Comparison of ENCODE assay signal across 13 cellular contexts in genomic region chr13:113855012-113855921, GRCh38. TPM values are rescaled to one million over a fixed set of nuclear protein-coding genes. Genes with fewer than 3 reads are reported as not detected.
DNase-seq lines count a peak whose midpoint lies in the region; ATAC-seq and TF ChIP-seq lines count a peak whose summit lies in the region.
"Had no signal": no experiment of that assay in that cellular context is flagged by ENCODE, and none has a peak within 500 bp of the region (broad histone marks: within the 10 kb centered on the region; RNA-seq: fewer than 3 reads in every experiment).

No MANE protein-coding gene starts in this region.

- intact Hi-C loops in cardiac septum (cut with DNase I), result no loop called here
- intact Hi-C loops in psoas muscle (cut with DNase I), result loop anchor here in 1 of 2 donors (2.0 kb wide), 2 partner anchors 16 to 72 kb away; no protein-coding TSS in a partner anchor

- no peaks in the 10 kb centered on the region for H3K9me2 ChIP-seq in Karpas-422 (replicated peaks; ENCODE audit: insufficient read depth, low read length)

- H3K9me3 Mint-ChIP-seq in progenitor cell of endocrine pancreas (ENCODE audit: low read depth), result no peaks in the 10 kb centered on the region

- 34 to 47% (median 36%) methylated on average over 33 of the region's 33 CpGs for WGBS in psoas muscle, 3 donors

- H3K36me3 ChIP-seq in psoas muscle (ENCODE audit: insufficient read depth in 1 of 2, low read depth in 1 of 2) (peaks cover 0 to 10% of the 10 kb centered on the region in 2 donors), Karpas-422 (ENCODE audit: insufficient read depth, low read length) (no peaks in the 10 kb centered on the region)

- H3K9me3 ChIP-seq in psoas muscle, result no peaks in the 10 kb centered on the region
- H3K9me3 ChIP-seq in Karpas-422 (ENCODE audit: low read length), result peaks cover 7% of the 10 kb centered on the region; the same call in 1 of the 2 replicates

- H3K4me1 Mint-ChIP-seq in progenitor cell of endocrine pancreas (ENCODE audit: low read depth), result peaks cover 17% of the 10 kb centered on the region

- H3K79me2 ChIP-seq in Karpas-422 (ENCODE audit: low read length), result no peaks in the 10 kb centered on the region

- H3K4me1 ChIP-seq in psoas muscle (peaks cover 61% of the 10 kb centered on the region), Karpas-422 (ENCODE audit: low read length) (no peaks in the 10 kb centered on the region)

- DNase-seq in D341Med (ENCODE audit: low spot score), result peak; percentile 16
- peak; percentile 81 for DNase-seq in RPMI8226
- peak; percentile 85 for DNase-seq in cardiac septum (ENCODE audit: low spot score)
- DNase-seq in psoas muscle, result peak; percentile 76 to 93
- DNase-seq in progenitor cell of endocrine pancreas (ENCODE audit: low spot score, unreplicated experiment), result no peak
- no peak for DNase-seq in Karpas-422
- DNase-seq in effector CD4-positive, alpha-beta T cell, result no peak
- DNase-seq: activated gamma-delta T cell; CD4-positive, alpha-beta memory T cell; effector CD8-positive, alpha-beta T cell; NCI-H2029 treated with DMSO at 0.1 percent for 48 hours had no signal

- no peak overlapping the region for H3K27ac Mint-ChIP-seq in progenitor cell of endocrine pancreas

- H3K4me3 ChIP-seq in psoas muscle, result peak overlapping the region; percentile 22
- no peak overlapping the region for H3K4me3 ChIP-seq in Karpas-422 (ENCODE audit: low read length)

- H3K27ac ChIP-seq in psoas muscle (peak overlapping the region; percentile 82), Karpas-422 (ENCODE audit: low read length) (no peak overlapping the region)

- no peaks in the 10 kb centered on the region for H3K27me3 ChIP-seq in psoas muscle (ENCODE audit: insufficient read depth in 3 of 3, low read length in 2 of 3)
- no peaks in the 10 kb centered on the region; the same call in 1 of the 2 replicates for H3K27me3 ChIP-seq in Karpas-422 (ENCODE audit: low read length)

- no peak overlapping the region for H3K4me2 ChIP-seq in Karpas-422 (ENCODE audit: low read depth, low read length, poor library complexity, severe bottlenecking)

- 0 out of 2 replicates have a peak, but pooled peaks cover 3% of the 10 kb centered on the region for H4K20me1 ChIP-seq in Karpas-422 (ENCODE audit: insufficient read depth, low read depth, low read length)

- TF ChIP-seq CTCF in psoas muscle (IDR thresholded peaks at IDR 0.05) (no peak), progenitor cell of endocrine pancreas (IDR thresholded peaks at IDR 0.05; ENCODE audit: unreplicated experiment) (no peak)

- no peak overlapping the region for H3K9ac ChIP-seq in Karpas-422 (ENCODE audit: low read length)

- H2AFZ ChIP-seq in Karpas-422 (ENCODE audit: low read length), result no peak overlapping the region

- no peaks in the 10 kb centered on the region for H3K36me3 Mint-ChIP-seq in progenitor cell of endocrine pancreas (ENCODE audit: insufficient read depth)
- H3K36me3 Mint-ChIP-seq: CD4-positive, alpha-beta memory T cell had no signal

- no peak overlapping the region for H3K4me3 Mint-ChIP-seq in progenitor cell of endocrine pancreas (ENCODE audit: low read depth)

- peak; percentile 92 to 95 (median 92) for ATAC-seq in psoas muscle
- ATAC-seq in HG03196 (IDR thresholded peaks at IDR 0.05; ENCODE audit: unreplicated experiment), result no peak
- ATAC-seq: HepG2 had no signal

- H3K27me3 Mint-ChIP-seq in progenitor cell of endocrine pancreas, result no peaks in the 10 kb centered on the region

RNA-seq across cellular contexts. Expression of gene GAS6, which starts 8.6 kb away (rescaled TPM):
- 201 TPM for total RNA-seq in cardiac septum
- 100 to 1,000 TPM in 1 of 4 donors, 10 to 100 TPM in 3; 65.5 to 103 (median 75.9) TPM for total RNA-seq in psoas muscle
- polyA plus RNA-seq in psoas muscle, result 10 to 100 TPM; 51.6 to 90.9 (median 52.1) TPM
- 11.5 and 13.8 TPM in 2 replicates for total RNA-seq in progenitor cell of endocrine pancreas
- not detected in 2 replicates for total RNA-seq in Karpas-422 (2014; rRNA removed; shearing (Covaris generic); ENCODE audit: low replicate concordance)

Comparison
In these comparisons a context has a peak if more than half of its experiments do, and no peak if none do; other contexts are left out.
1. DNase-seq: peak in D341Med (single experiment), RPMI8226 (single experiment), cardiac septum (single experiment) and psoas muscle (2 of 2); none in progenitor cell of endocrine pancreas (single experiment), Karpas-422 (single experiment) and effector CD4-positive, alpha-beta T cell (single experiment).
2. RNA of gene GAS6, which starts 8.6 kb away (total RNA-seq): 201 TPM in cardiac septum (single experiment), 65.5 to 103 TPM in psoas muscle and 11.5 to 13.8 TPM in progenitor cell of endocrine pancreas; not detected in Karpas-422; every median in the first group is over 10 times any median in the second.